8 cellular contexts compared by ENCODE assay signal in the genomic region with DNA sequence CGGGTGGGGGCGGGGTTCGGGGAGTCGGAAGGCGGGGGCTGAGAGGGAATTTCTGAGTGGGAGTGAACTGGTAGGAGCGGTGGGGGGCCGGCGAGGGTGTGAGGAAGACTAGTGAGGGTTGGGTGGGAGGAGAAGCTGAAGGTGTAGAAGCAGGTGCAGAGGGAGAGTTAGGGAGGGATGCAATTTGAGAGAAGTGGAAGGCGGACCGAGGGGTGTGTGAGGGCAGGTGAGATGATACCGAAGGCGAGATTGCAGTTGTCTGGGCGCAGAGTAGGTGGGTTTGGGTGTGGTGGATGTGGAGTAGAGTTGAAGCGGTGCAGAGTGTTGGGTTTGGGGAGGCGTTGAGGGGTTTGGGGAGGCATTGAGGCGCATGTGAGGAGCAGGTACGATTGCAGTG. TPM values are rescaled to one million over a fixed set of nuclear protein-coding genes. Genes with fewer than 3 reads are reported as not detected.
DNase-seq lines count a peak whose midpoint lies in the region; ATAC-seq and TF ChIP-seq lines count a peak whose summit lies in the region.

No MANE protein-coding gene starts in this region.

- POLR2A ChIA-PET in activated CD4-positive, alpha-beta T cell treated with anti-CD3 and anti-CD28 coated beads, Interleukin-2, amount 10 ng/mL, durations not matched to agents 7 days and 5 days (lab: Charles Lee), result no interaction called here

- no peak for DNase-seq in activated CD4-positive, alpha-beta T cell treated with anti-CD3 and anti-CD28 coated beads, Interleukin-2, amount 10 ng/mL, durations not matched to agents 7 days and 5 days
- DNase-seq in activated CD4-positive, alpha-beta T cell treated with anti-CD3 and anti-CD28 coated beads for 1 hour, result no peak
- DNase-seq in SJCRH30 (no peak), glutamatergic neuron (no peak), dermis blood vessel endothelial cell (no peak), GF-D8 (lab: John Stamatoyannopoulos, UW) (no peak)
- peak in 1 of 2 donors; percentile 87 for DNase-seq in stimulated activated effector memory CD8-positive, alpha-beta T cell treated with anti-CD3 and anti-CD28 coated beads, Interleukin-12 subunit alpha, Interleukin-12 subunit beta, amount 100 ng/mL, for 72 hours (ENCODE audit: low spot score in 2 of 2)
- no peak for DNase-seq in central memory CD4-positive, alpha-beta T cell

- CTCF ChIA-PET in activated CD4-positive, alpha-beta T cell treated with anti-CD3 and anti-CD28 coated beads, Interleukin-2, amount 10 ng/mL, durations not matched to agents 7 days and 5 days (lab: Charles Lee), result interaction anchor here (1.1 kb wide), 1 partner anchor 52 kb away, joined by 3 read pairs; no protein-coding TSS in a partner anchor

- H3K4me1 ChIP-seq in SJCRH30, result peaks cover 4% of the 10 kb centered on the region

- peaks cover 64% of the 10 kb centered on the region for H3K4me1 Mint-ChIP-seq in activated CD4-positive, alpha-beta T cell treated with anti-CD3 and anti-CD28 coated beads, Interleukin-2, amount 10 ng/mL, durations not matched to agents 7 days and 5 days
- peaks cover 13% of the 10 kb centered on the region for H3K4me1 Mint-ChIP-seq in glutamatergic neuron (ENCODE audit: low read depth, unreplicated experiment)
- peaks cover 57% of the 10 kb centered on the region for H3K4me1 Mint-ChIP-seq in stimulated activated effector memory CD8-positive, alpha-beta T cell treated with anti-CD3 and anti-CD28 coated beads, Interleukin-12 subunit alpha, Interleukin-12 subunit beta, amount 100 ng/mL, for 72 hours

- peak overlapping the region; percentile 84 for H3K27ac Mint-ChIP-seq in activated CD4-positive, alpha-beta T cell treated with anti-CD3 and anti-CD28 coated beads, Interleukin-2, amount 10 ng/mL, durations not matched to agents 7 days and 5 days
- peak overlapping the region; percentile 71 for H3K27ac Mint-ChIP-seq in glutamatergic neuron (ENCODE audit: unreplicated experiment)
- peak overlapping the region; percentile 96 for H3K27ac Mint-ChIP-seq in stimulated activated effector memory CD8-positive, alpha-beta T cell treated with anti-CD3 and anti-CD28 coated beads, Interleukin-12 subunit alpha, Interleukin-12 subunit beta, amount 100 ng/mL, for 72 hours

- no peak overlapping the region for H3K27ac ChIP-seq in SJCRH30

- peaks cover 11% of the 10 kb centered on the region for H3K36me3 Mint-ChIP-seq in activated CD4-positive, alpha-beta T cell treated with anti-CD3 and anti-CD28 coated beads, Interleukin-2, amount 10 ng/mL, durations not matched to agents 7 days and 5 days (ENCODE audit: low read depth)
- no peaks in the 10 kb centered on the region for H3K36me3 Mint-ChIP-seq in glutamatergic neuron (ENCODE audit: unreplicated experiment)
- peaks cover 23% of the 10 kb centered on the region for H3K36me3 Mint-ChIP-seq in stimulated activated effector memory CD8-positive, alpha-beta T cell treated with anti-CD3 and anti-CD28 coated beads, Interleukin-12 subunit alpha, Interleukin-12 subunit beta, amount 100 ng/mL, for 72 hours

- peak overlapping the region; percentile 70 for H3K4me3 ChIP-seq in SJCRH30

- H3K27me3 ChIP-seq in SJCRH30, result no peaks in the 10 kb centered on the region

- no peak for TF ChIP-seq CTCF in glutamatergic neuron (IDR thresholded peaks at IDR 0.05; ENCODE audit: partially characterized antibody, unreplicated experiment)

- no peaks in the 10 kb centered on the region for H3K9me3 Mint-ChIP-seq in activated CD4-positive, alpha-beta T cell treated with anti-CD3 and anti-CD28 coated beads, Interleukin-2, amount 10 ng/mL, durations not matched to agents 7 days and 5 days
- peaks cover 9% of the 10 kb centered on the region for H3K9me3 Mint-ChIP-seq in glutamatergic neuron (ENCODE audit: unreplicated experiment)
- no peaks in the 10 kb centered on the region for H3K9me3 Mint-ChIP-seq in stimulated activated effector memory CD8-positive, alpha-beta T cell treated with anti-CD3 and anti-CD28 coated beads, Interleukin-12 subunit alpha, Interleukin-12 subunit beta, amount 100 ng/mL, for 72 hours

- ATAC-seq in stimulated activated effector memory CD8-positive, alpha-beta T cell treated with anti-CD3 and anti-CD28 coated beads, Interleukin-12 subunit alpha, Interleukin-12 subunit beta, amount 100 ng/mL, for 72 hours, result peak; percentile 0

- H3K9me3 ChIP-seq in SJCRH30 (replicated peaks), result no peaks in the 10 kb centered on the region

- H3K4me3 Mint-ChIP-seq in activated CD4-positive, alpha-beta T cell treated with anti-CD3 and anti-CD28 coated beads, Interleukin-2, amount 10 ng/mL, durations not matched to agents 7 days and 5 days, result peak overlapping the region; percentile 80
- peak overlapping the region; percentile 93 for H3K4me3 Mint-ChIP-seq in glutamatergic neuron (ENCODE audit: unreplicated experiment)
- peak overlapping the region; percentile 86 for H3K4me3 Mint-ChIP-seq in stimulated activated effector memory CD8-positive, alpha-beta T cell treated with anti-CD3 and anti-CD28 coated beads, Interleukin-12 subunit alpha, Interleukin-12 subunit beta, amount 100 ng/mL, for 72 hours

- no peaks in the 10 kb centered on the region for H3K27me3 Mint-ChIP-seq in activated CD4-positive, alpha-beta T cell treated with anti-CD3 and anti-CD28 coated beads, Interleukin-2, amount 10 ng/mL, durations not matched to agents 7 days and 5 days
- peaks cover 3% of the 10 kb centered on the region for H3K27me3 Mint-ChIP-seq in glutamatergic neuron (ENCODE audit: unreplicated experiment)

- H3K36me3 ChIP-seq in SJCRH30, result no peaks in the 10 kb centered on the region

RNA-seq across cellular contexts. Expression of gene KAT6B, which starts 0.6 kb away (rescaled TPM):
- total RNA-seq in activated CD4-positive, alpha-beta T cell treated with anti-CD3 and anti-CD28 coated beads, Interleukin-2, amount 10 ng/mL, durations not matched to agents 7 days and 5 days, result 10 to 100 TPM; 23.1 to 26.9 TPM
- 18.5 and 21.1 TPM in 2 replicates for total RNA-seq in SJCRH30 (2014; rRNA removed; shearing (Covaris generic))
- total RNA-seq in glutamatergic neuron (ENCODE audit: unreplicated experiment) (75.3 TPM), dermis blood vessel endothelial cell (24.9 and 26.5 TPM in 2 replicates)
